Comparison of ENCODE assay signal across 9 cellular contexts in genomic region chr2:230134496-230135073, GRCh38.
DNase-seq lines count a peak whose midpoint lies in the region; ATAC-seq and TF ChIP-seq lines count a peak whose summit lies in the region.
"Had no signal": no experiment of that assay in that cellular context is flagged by ENCODE, and none has a peak within 500 bp of the region (broad histone marks: within the 10 kb centered on the region; RNA-seq: fewer than 3 reads in every experiment).

No MANE protein-coding gene starts in this region.

- H3K79me2 ChIP-seq in fibroblast of lung (ENCODE audit: control insufficient read depth, insufficient read depth, low read length), result no peaks in the 10 kb centered on the region
- H3K79me2 ChIP-seq in mesendoderm (ENCODE audit: control insufficient read depth, insufficient read depth, low read length), result no peaks in the 10 kb centered on the region

- H3K27ac ChIP-seq in fibroblast of lung (ENCODE audit: insufficient read depth, low read length) (no peak overlapping the region), mesendoderm (ENCODE audit: low read depth, low read length) (no peak overlapping the region), ascending aorta (no peak overlapping the region)

- intact Hi-C loops in ascending aorta (cut with DNase I), result no loop called here

- no peak overlapping the region for H2AFZ ChIP-seq in fibroblast of lung (ENCODE audit: low read length)

- peaks cover 6% of the 10 kb centered on the region for H3K4me1 ChIP-seq in fibroblast of lung (ENCODE audit: control insufficient read depth, extremely low read depth, insufficient read depth, low read length)
- no peaks in the 10 kb centered on the region for H3K4me1 ChIP-seq in mesendoderm (ENCODE audit: control insufficient read depth, low read depth, low read length)
- H3K4me1 ChIP-seq in ascending aorta, result no peaks in the 10 kb centered on the region

- H2AK5ac ChIP-seq in mesendoderm (ENCODE audit: low read length), result no peak overlapping the region

- DNase-seq in AG08395 (ENCODE audit: low spot score), result peak; percentile 40
- DNase-seq in NCI-H2029 treated with DMSO at 0.1 percent for 48 hours (lab: John Stamatoyannopoulos, UW), result peak; percentile 49
- peak; percentile 71 to 90 for DNase-seq in fibroblast of lung (ENCODE audit: low read depth in 2 of 2)
- no peak for DNase-seq in mesendoderm
- no peak for DNase-seq in ascending aorta (ENCODE audit: low spot score in 2 of 2)
- DNase-seq in islet precursor cell, result no peak
- no peak for DNase-seq in stimulated activated CD4-positive, alpha-beta T cell treated with anti-CD3 and anti-CD28 coated beads, Interleukin-12 subunit alpha, Interleukin-12 subunit beta, amount 100 ng/mL, for 4 hours
- DNase-seq: activated gamma-delta T cell had no signal

- TF ChIP-seq CTCF in fibroblast of lung (conservative IDR thresholded peaks at IDR 0.05 in 1 of 2, IDR thresholded peaks at IDR 0.05 in 1 of 2; ENCODE audit: low read depth in 1 of 2, low read length in 2 of 2) (no peak), ascending aorta (IDR thresholded peaks at IDR 0.05) (no peak)

- H3K79me1 ChIP-seq in mesendoderm (ENCODE audit: low read length), result no peaks in the 10 kb centered on the region

- H3K4me2 ChIP-seq in fibroblast of lung (ENCODE audit: extremely low read depth, insufficient read depth, low read length) (no peak overlapping the region), mesendoderm (ENCODE audit: low read length) (no peak overlapping the region)

- H3K9me3 ChIP-seq in fibroblast of lung (ENCODE audit: control insufficient read depth, insufficient read depth, low read depth, low read length), result no peaks in the 10 kb centered on the region
- no peaks in the 10 kb centered on the region for H3K9me3 ChIP-seq in ascending aorta

- H4K20me1 ChIP-seq in fibroblast of lung (ENCODE audit: control insufficient read depth, extremely low read depth, insufficient read depth, low read length), result no peaks in the 10 kb centered on the region

- no peak overlapping the region for H2BK15ac ChIP-seq in mesendoderm (replicated peaks; ENCODE audit: low read depth)

- WGBS in mesendoderm (ENCODE audit: extremely low coverage, insufficient coverage, low lambda C conversion rate), result no CpG with 5 or more reads among the region's 1 CpG

- no peak overlapping the region for H3K23ac ChIP-seq in mesendoderm (ENCODE audit: low read length)

- ATAC-seq in GM19395 (IDR thresholded peaks at IDR 0.05; ENCODE audit: unreplicated experiment), result peak; percentile 53

- H3K36me3 ChIP-seq in fibroblast of lung (ENCODE audit: control insufficient read depth, insufficient read depth, low read length) (no peaks in the 10 kb centered on the region), mesendoderm (ENCODE audit: control insufficient read depth, insufficient read depth, low read length) (no peaks in the 10 kb centered on the region), ascending aorta (no peaks in the 10 kb centered on the region)

- no peak overlapping the region for H3K18ac ChIP-seq in mesendoderm (ENCODE audit: low read length)

- no peak overlapping the region for H4K8ac ChIP-seq in mesendoderm (ENCODE audit: low read depth, low read length)

- H3K27me3 ChIP-seq in fibroblast of lung (ENCODE audit: control insufficient read depth, insufficient read depth, low read length), result no peaks in the 10 kb centered on the region
- H3K27me3 ChIP-seq in mesendoderm (ENCODE audit: insufficient read depth, low read length, poor library complexity), result no peaks in the 10 kb centered on the region
- H3K27me3 ChIP-seq in ascending aorta, result no peaks in the 10 kb centered on the region

- H3K4ac ChIP-seq in mesendoderm (ENCODE audit: low read depth, low read length), result no peak overlapping the region

- H3K9ac ChIP-seq in fibroblast of lung (ENCODE audit: insufficient read depth, low read length) (no peak overlapping the region), mesendoderm (ENCODE audit: low read length) (no peak overlapping the region)

- no peak overlapping the region for H2BK5ac ChIP-seq in mesendoderm (ENCODE audit: low read length)

- no peak overlapping the region for H3K56ac ChIP-seq in mesendoderm (ENCODE audit: low read length)

- H2BK120ac ChIP-seq in mesendoderm (ENCODE audit: low read depth, low read length), result no peak overlapping the region

- H3K4me3 ChIP-seq in fibroblast of lung (replicated peaks in 1 of 4; ENCODE audit: control extremely low read depth in 1 of 4, insufficient read depth in 1 of 4, low read depth in 3 of 4, low read length in 4 of 4) (no peak overlapping the region), mesendoderm (ENCODE audit: low read length) (no peak overlapping the region), ascending aorta (no peak overlapping the region)

- H4K5ac ChIP-seq in mesendoderm (ENCODE audit: low read length), result no peak overlapping the region

Comparison
In these comparisons a context has a peak if more than half of its experiments do, and no peak if none do; other contexts are left out.
1. DNase-seq: peak in AG08395 (single experiment), NCI-H2029 treated with DMSO at 0.1 percent for 48 hours (single experiment) and fibroblast of lung (2 of 2); none in mesendoderm (single experiment), ascending aorta (0 of 2), islet precursor cell (single experiment) and stimulated activated CD4-positive, alpha-beta T cell treated with anti-CD3 and anti-CD28 coated beads, Interleukin-12 subunit alpha, Interleukin-12 subunit beta, amount 100 ng/mL, for 4 hours (single experiment).